Comparison of ENCODE assay signal across 1 cellular context in the genomic region with DNA sequence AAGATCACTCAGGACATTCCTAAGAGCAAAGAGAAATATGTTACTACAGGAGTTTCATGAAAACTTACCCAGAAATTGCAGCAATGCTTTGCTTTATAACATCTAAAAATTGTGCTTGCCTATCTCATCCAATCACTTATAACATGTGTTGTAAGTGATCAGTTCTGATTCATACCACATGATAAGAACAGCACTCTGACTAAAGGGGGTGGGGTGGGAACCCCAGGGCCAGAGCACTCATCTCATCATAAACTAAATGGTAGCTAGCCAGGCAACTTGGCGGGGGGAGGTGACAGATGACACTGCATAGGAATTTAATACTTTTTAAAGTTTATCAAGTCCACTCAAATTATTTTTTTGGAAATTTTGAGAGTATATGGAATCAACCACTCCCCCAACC.
TF ChIP-seq lines count a peak whose summit lies in the region.

No MANE protein-coding gene starts in this region.

TF ChIP-seq in GM12878, 131 proteins besides CTCF, POLR2A, EP300 and RAD21 (continued from another document):
- TF ChIP-seq, protein P1, sequence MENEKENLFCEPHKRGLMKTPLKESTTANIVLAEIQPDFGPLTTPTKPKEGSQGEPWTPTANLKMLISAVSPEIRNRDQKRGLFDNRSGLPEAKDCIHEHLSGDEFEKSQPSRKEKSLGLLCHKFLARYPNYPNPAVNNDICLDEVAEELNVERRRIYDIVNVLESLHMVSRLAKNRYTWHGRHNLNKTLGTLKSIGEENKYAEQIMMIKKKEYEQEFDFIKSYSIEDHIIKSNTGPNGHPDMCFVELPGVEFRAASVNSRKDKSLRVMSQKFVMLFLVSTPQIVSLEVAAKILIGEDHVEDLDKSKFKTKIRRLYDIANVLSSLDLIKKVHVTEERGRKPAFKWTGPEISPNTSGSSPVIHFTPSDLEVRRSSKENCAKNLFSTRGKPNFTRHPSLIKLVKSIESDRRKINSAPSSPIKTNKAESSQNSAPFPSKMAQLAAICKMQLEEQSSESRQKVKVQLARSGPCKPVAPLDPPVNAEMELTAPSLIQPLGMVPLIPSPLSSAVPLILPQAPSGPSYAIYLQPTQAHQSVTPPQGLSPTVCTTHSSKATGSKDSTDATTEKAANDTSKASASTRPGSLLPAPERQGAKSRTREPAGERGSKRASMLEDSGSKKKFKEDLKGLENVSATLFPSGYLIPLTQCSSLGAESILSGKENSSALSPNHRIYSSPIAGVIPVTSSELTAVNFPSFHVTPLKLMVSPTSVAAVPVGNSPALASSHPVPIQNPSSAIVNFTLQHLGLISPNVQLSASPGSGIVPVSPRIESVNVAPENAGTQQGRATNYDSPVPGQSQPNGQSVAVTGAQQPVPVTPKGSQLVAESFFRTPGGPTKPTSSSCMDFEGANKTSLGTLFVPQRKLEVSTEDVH (IDR thresholded peaks at IDR 0.05; ENCODE audit: low read depth, partially characterized antibody) = no peak
- no peak for TF ChIP-seq JUNB (IDR thresholded peaks at IDR 0.05)
- no peak for TF ChIP-seq GABPA (IDR thresholded peaks at IDR 0.05; ENCODE audit: low read depth)
- TF ChIP-seq BRCA1 (IDR thresholded peaks at IDR 0.05; ENCODE audit: low read depth, low read length) = no peak
- TF ChIP-seq GATAD2B (conservative IDR thresholded peaks at IDR 0.05; ENCODE audit: low read depth) = no peak
- TF ChIP-seq MYC (IDR thresholded peaks at IDR 0.05; ENCODE audit: insufficient read depth, insufficient read length, insufficient replicate concordance, low read length, severe bottlenecking) = no peak
- TF ChIP-seq SREBF1 (IDR thresholded peaks at IDR 0.05; ENCODE audit: low read length) = no peak
- TF ChIP-seq, protein P2, sequence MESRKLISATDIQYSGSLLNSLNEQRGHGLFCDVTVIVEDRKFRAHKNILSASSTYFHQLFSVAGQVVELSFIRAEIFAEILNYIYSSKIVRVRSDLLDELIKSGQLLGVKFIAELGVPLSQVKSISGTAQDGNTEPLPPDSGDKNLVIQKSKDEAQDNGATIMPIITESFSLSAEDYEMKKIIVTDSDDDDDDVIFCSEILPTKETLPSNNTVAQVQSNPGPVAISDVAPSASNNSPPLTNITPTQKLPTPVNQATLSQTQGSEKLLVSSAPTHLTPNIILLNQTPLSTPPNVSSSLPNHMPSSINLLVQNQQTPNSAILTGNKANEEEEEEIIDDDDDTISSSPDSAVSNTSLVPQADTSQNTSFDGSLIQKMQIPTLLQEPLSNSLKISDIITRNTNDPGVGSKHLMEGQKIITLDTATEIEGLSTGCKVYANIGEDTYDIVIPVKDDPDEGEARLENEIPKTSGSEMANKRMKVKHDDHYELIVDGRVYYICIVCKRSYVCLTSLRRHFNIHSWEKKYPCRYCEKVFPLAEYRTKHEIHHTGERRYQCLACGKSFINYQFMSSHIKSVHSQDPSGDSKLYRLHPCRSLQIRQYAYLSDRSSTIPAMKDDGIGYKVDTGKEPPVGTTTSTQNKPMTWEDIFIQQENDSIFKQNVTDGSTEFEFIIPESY (IDR thresholded peaks at IDR 0.05) = no peak
- TF ChIP-seq KLF5 (IDR thresholded peaks at IDR 0.05; ENCODE audit: partially characterized antibody) = no peak
- TF ChIP-seq, protein P3, sequence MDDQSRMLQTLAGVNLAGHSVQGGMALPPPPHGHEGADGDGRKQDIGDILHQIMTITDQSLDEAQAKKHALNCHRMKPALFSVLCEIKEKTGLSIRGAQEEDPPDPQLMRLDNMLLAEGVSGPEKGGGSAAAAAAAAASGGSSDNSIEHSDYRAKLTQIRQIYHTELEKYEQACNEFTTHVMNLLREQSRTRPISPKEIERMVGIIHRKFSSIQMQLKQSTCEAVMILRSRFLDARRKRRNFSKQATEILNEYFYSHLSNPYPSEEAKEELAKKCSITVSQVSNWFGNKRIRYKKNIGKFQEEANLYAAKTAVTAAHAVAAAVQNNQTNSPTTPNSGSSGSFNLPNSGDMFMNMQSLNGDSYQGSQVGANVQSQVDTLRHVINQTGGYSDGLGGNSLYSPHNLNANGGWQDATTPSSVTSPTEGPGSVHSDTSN (IDR thresholded peaks at IDR 0.05; ENCODE audit: insufficient replicate concordance, low read depth, low read length) = no peak
- no peak for TF ChIP-seq BACH1 (IDR thresholded peaks at IDR 0.05; ENCODE audit: borderline replicate concordance)
- TF ChIP-seq HDGF (IDR thresholded peaks at IDR 0.05) = no peak
- no peak for TF ChIP-seq ZBTB40 (IDR thresholded peaks at IDR 0.05; ENCODE audit: borderline replicate concordance)
